8 cellular contexts compared by ENCODE assay signal in the genomic region with DNA sequence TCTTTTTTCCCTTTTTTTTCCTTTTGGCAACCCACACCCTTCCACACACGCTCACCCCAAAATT. TPM values are rescaled to one million over a fixed set of nuclear protein-coding genes. Genes with fewer than 3 reads are reported as not detected.
DNase-seq lines count a peak whose midpoint lies in the region; ATAC-seq and TF ChIP-seq lines count a peak whose summit lies in the region.

A gene (plus strand): TSS at position 21 of the 64 bp plus-strand sequence. CDS start 197 bp downstream, outside the sequence.

- no peaks in the 10 kb centered on the region for H3K9me3 ChIP-seq in T-helper 17 cell (ENCODE audit: control insufficient read depth, low read length, poor library complexity, severe bottlenecking)

- H3K4me3 Mint-ChIP-seq in T-helper 17 cell (peak within 1 kb of the TSS; percentile 93), glutamatergic neuron (ENCODE audit: unreplicated experiment) (peak within 1 kb of the TSS; percentile 94)

- H3K9me3 Mint-ChIP-seq in glutamatergic neuron (ENCODE audit: unreplicated experiment): peaks cover 4% of the 10 kb centered on the region

- ATAC-seq in T-helper 17 cell: no peak
- ATAC-seq in GM18870 (IDR thresholded peaks at IDR 0.05; ENCODE audit: unreplicated experiment): no peak
- ATAC-seq in GM21381 (IDR thresholded peaks at IDR 0.05; ENCODE audit: unreplicated experiment): no peak

- no peak for TF ChIP-seq CTCF in glutamatergic neuron (IDR thresholded peaks at IDR 0.05; ENCODE audit: partially characterized antibody, unreplicated experiment)

- H3K36me3 Mint-ChIP-seq in T-helper 17 cell (ENCODE audit: low read depth): no peaks in the 10 kb centered on the region
- H3K36me3 Mint-ChIP-seq in glutamatergic neuron (ENCODE audit: unreplicated experiment): no peaks in the 10 kb centered on the region

- intact Hi-C loops in posterior vena cava (cut with DNase I): no loop called here

- no peak for DNase-seq in Daoy (ENCODE audit: low read depth)
- DNase-seq in T-helper 17 cell: no peak
- no peak for DNase-seq in glutamatergic neuron
- DNase-seq in posterior vena cava (ENCODE audit: low spot score): no peak
- DNase-seq in NCI-H1436 treated with DMSO at 0.1 percent for 48 hours (lab: John Stamatoyannopoulos, UW): no peak
- DNase-seq in stimulated activated CD4-positive, alpha-beta T cell treated with anti-CD3 and anti-CD28 coated beads, Interleukin-4, amount 100 ng/mL, for 1 hour: no peak

- H3K4me1 Mint-ChIP-seq in T-helper 17 cell (peaks cover 43% of the 10 kb centered on the region), glutamatergic neuron (ENCODE audit: low read depth, unreplicated experiment) (peaks cover 27% of the 10 kb centered on the region)

- H3K27ac Mint-ChIP-seq in T-helper 17 cell: peak within 1 kb of the TSS; percentile 92
- peak within 1 kb of the TSS; percentile 86 for H3K27ac Mint-ChIP-seq in glutamatergic neuron (ENCODE audit: unreplicated experiment)

- H3K27me3 Mint-ChIP-seq in T-helper 17 cell (no peaks in the 10 kb centered on the region), glutamatergic neuron (ENCODE audit: unreplicated experiment) (peaks cover 5% of the 10 kb centered on the region)

RNA-seq across cellular contexts. Expression of the gene that starts here (rescaled TPM):
- total RNA-seq in Daoy (2014; rRNA removed; shearing (Covaris generic)): 15.8 and 20.4 TPM in 2 replicates
- total RNA-seq in T-helper 17 cell (10 to 100 TPM; 12.3 to 15.1 TPM), glutamatergic neuron (ENCODE audit: unreplicated experiment) (33.8 TPM), posterior vena cava (10 to 100 TPM; 13.1 to 13.6 TPM)
